17 cellular contexts compared by ENCODE assay signal in the genomic region with DNA sequence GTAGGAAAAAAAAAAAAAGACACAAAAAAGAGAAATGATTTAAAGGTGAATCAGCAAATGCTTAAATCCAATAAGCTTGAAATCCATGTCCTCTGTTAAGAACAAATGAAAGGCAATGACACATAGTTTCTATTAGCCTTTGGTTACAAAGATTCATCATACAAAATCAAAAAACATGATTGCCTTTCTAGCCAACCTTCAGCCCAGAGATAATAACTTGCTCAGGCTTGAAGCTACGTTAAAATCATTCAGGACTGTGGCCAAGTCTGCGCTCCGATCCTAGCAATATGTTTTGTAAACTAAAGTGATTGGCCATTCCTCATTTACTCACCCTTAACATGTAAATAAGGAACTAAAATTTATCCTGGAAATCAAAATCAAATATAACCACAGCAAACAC.
"Had no signal": no experiment of that assay in that cellular context is flagged by ENCODE, and none has a peak within 500 bp of the region (broad histone marks: within the 10 kb centered on the region; RNA-seq: fewer than 3 reads in every experiment).

No MANE protein-coding gene starts in this region.

- H3K36me3 ChIP-seq: left ventricle myocardium inferior, thoracic aorta had no signal

- H3K27me3 ChIP-seq: esophagus muscularis mucosa, heart right ventricle had no signal

- H3K4me3 ChIP-seq: coronary artery, esophagus muscularis mucosa, heart right ventricle, thoracic aorta had no signal

- DNase-seq: activated CD4-positive, alpha-beta memory T cell treated with anti-CD3 and anti-CD28 coated beads for 36 hours; activated CD4-positive, alpha-beta T cell treated with anti-CD3 and anti-CD28 coated beads for 1 hour; activated gamma-delta T cell; activated T-cell treated with anti-CD3 and anti-CD28 coated beads, Interleukin-2, amount 50 U/mL, for 48 hours; anterior cingulate cortex; central memory CD4-positive, alpha-beta T cell; effector memory CD8-positive, alpha-beta T cell; heart right ventricle; left ventricle myocardium inferior; mesendoderm; stimulated activated CD4-positive, alpha-beta T cell treated with anti-CD3 and anti-CD28 coated beads, Interleukin-15, amount 100 ng/mL, for 24 hours; stimulated activated CD4-positive, alpha-beta T cell treated with anti-CD3 and anti-CD28 coated beads, Interleukin-4, amount 100 ng/mL, for 24 hours; stimulated activated naive CD8-positive, alpha-beta T cell treated with anti-CD3 and anti-CD28 coated beads, Interleukin-15, amount 100 ng/mL, for 72 hours; T-helper 2 cell had no signal

- H3K9me3 ChIP-seq: esophagus muscularis mucosa, heart right ventricle, left ventricle myocardium inferior, thoracic aorta had no signal

- H3K27ac ChIP-seq: coronary artery, esophagus muscularis mucosa, heart right ventricle, left ventricle myocardium inferior, thoracic aorta had no signal
